In the genomic region with DNA sequence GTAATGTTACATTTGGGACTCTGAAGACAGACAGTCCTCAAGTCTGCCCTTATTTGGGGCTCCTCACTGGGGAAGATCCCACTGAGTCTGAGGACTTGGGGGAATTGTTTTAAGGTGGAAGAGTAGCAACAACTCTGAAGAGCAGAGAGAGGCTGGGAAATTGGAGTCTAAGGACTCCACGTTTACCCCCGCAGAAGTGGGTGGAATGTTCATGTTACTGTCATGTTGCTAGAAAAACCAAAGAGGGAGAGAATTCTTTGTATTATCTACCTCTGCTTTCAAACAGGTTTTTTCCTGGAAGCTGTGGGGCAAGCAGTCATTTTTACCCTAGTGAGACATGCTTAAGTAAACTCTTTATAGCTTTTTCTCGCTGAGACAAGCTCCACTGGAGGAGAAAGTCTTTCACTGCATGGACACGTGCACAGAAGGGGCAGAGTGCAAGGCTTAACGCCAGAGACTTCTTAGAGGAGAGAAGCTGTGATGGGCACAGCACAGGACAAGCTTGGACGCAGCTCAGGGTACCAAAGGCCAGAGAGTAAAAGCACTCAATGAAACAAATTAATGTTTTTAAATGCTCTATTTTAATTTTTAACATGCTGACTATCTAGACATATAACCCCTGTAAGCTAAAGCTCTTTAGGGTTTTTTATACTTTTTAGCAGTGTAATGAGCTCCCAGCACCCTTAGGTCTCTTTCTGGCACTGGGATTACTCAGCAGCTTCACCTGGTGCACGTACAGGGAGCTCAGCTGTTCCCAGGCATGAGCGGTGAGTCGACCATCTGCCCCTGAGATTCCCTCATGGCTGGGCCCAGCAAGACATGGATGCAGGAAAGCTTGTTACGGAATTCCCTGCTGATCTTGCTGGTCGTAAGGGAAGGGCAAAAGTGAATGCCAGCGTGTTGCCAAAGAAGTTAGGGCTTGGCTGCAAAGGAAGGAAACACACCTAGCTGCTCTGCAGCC, we compare ENCODE assay signal across 15 cellular contexts. TPM values are rescaled to one million over a fixed set of nuclear protein-coding genes. Genes with fewer than 3 reads are reported as not detected.
DNase-seq lines count a peak whose midpoint lies in the region; ATAC-seq and TF ChIP-seq lines count a peak whose summit lies in the region.
"Had no signal": no experiment of that assay in that cellular context is flagged by ENCODE, and none has a peak within 500 bp of the region (broad histone marks: within the 10 kb centered on the region; RNA-seq: fewer than 3 reads in every experiment).

No MANE protein-coding gene starts in this region.

- peaks cover 52% of the 10 kb centered on the region for H3K4me1 Mint-ChIP-seq in chondrocyte (ENCODE audit: low read depth)
- H3K4me1 Mint-ChIP-seq in stimulated activated naive B cell treated with anti-CD40 and anti-IgM and Interleukin-4, amounts not matched to agents 10 μg/mL and 1 μg/mL and 100 μg/mL, for 72 hours, result peaks cover 28 to 55% of the 10 kb centered on the region in 2 donors
- H3K4me1 Mint-ChIP-seq: stimulated activated effector memory CD8-positive, alpha-beta T cell treated with anti-CD3 and anti-CD28 coated beads, Interleukin-12 subunit alpha, Interleukin-12 subunit beta, amount 100 ng/mL, for 72 hours had no signal

- H3K9me3 Mint-ChIP-seq in chondrocyte (ENCODE audit: low read depth), result no peaks in the 10 kb centered on the region
- H3K9me3 Mint-ChIP-seq in stimulated activated naive B cell treated with anti-CD40 and anti-IgM and Interleukin-4, amounts not matched to agents 10 μg/mL and 1 μg/mL and 100 μg/mL, for 72 hours, result no peaks in the 10 kb centered on the region
- H3K9me3 Mint-ChIP-seq: activated CD4-positive, alpha-beta memory T cell treated with anti-CD3 and anti-CD28 coated beads for 36 hours; stimulated activated effector memory CD8-positive, alpha-beta T cell treated with anti-CD3 and anti-CD28 coated beads, Interleukin-12 subunit alpha, Interleukin-12 subunit beta, amount 100 ng/mL, for 72 hours; T-helper 1 cell treated with Interleukin-12 subunit alpha and Interleukin-12 subunit beta and Interleukin-4 antibody, amounts not matched to agents 30 μg/mL and 1 μg/mL, for 36 hours had no signal

- H3K27me3 Mint-ChIP-seq in chondrocyte (ENCODE audit: low read depth), result no peaks in the 10 kb centered on the region
- no peaks in the 10 kb centered on the region for H3K27me3 Mint-ChIP-seq in stimulated activated naive B cell treated with anti-CD40 and anti-IgM and Interleukin-4, amounts not matched to agents 10 μg/mL and 1 μg/mL and 100 μg/mL, for 72 hours
- H3K27me3 Mint-ChIP-seq: activated CD4-positive, alpha-beta memory T cell treated with anti-CD3 and anti-CD28 coated beads for 36 hours had no signal

- peak in 1 of 2 donors; percentile 28 for ATAC-seq in stimulated activated naive B cell treated with anti-CD40 and anti-IgM and Interleukin-4, amounts not matched to agents 10 μg/mL and 1 μg/mL and 100 μg/mL, for 72 hours (replicated peaks)
- ATAC-seq: stimulated activated effector memory CD8-positive, alpha-beta T cell treated with anti-CD3 and anti-CD28 coated beads, Interleukin-12 subunit alpha, Interleukin-12 subunit beta, amount 100 ng/mL, for 72 hours; WTC11 had no signal

- no peak for TF ChIP-seq CTCF in chondrocyte (IDR thresholded peaks at IDR 0.05)

- no peak overlapping the region for H3K4me3 Mint-ChIP-seq in chondrocyte (ENCODE audit: unreplicated experiment)
- H3K4me3 Mint-ChIP-seq in stimulated activated naive B cell treated with anti-CD40 and anti-IgM and Interleukin-4, amounts not matched to agents 10 μg/mL and 1 μg/mL and 100 μg/mL, for 72 hours, result no peak overlapping the region
- H3K4me3 Mint-ChIP-seq: activated CD4-positive, alpha-beta memory T cell treated with anti-CD3 and anti-CD28 coated beads for 36 hours; stimulated activated effector memory CD8-positive, alpha-beta T cell treated with anti-CD3 and anti-CD28 coated beads, Interleukin-12 subunit alpha, Interleukin-12 subunit beta, amount 100 ng/mL, for 72 hours; T-helper 1 cell treated with Interleukin-12 subunit alpha and Interleukin-12 subunit beta and Interleukin-4 antibody, amounts not matched to agents 30 μg/mL and 1 μg/mL, for 36 hours; WTC11 had no signal

- no peaks in the 10 kb centered on the region for H3K36me3 Mint-ChIP-seq in chondrocyte (ENCODE audit: low read depth)
- H3K36me3 Mint-ChIP-seq in stimulated activated naive B cell treated with anti-CD40 and anti-IgM and Interleukin-4, amounts not matched to agents 10 μg/mL and 1 μg/mL and 100 μg/mL, for 72 hours, result no peaks in the 10 kb centered on the region
- H3K36me3 Mint-ChIP-seq: activated CD4-positive, alpha-beta memory T cell treated with anti-CD3 and anti-CD28 coated beads for 36 hours; stimulated activated effector memory CD8-positive, alpha-beta T cell treated with anti-CD3 and anti-CD28 coated beads, Interleukin-12 subunit alpha, Interleukin-12 subunit beta, amount 100 ng/mL, for 72 hours; WTC11 had no signal

- H3K27ac Mint-ChIP-seq in chondrocyte (ENCODE audit: unreplicated experiment), result peak overlapping the region; percentile 49
- H3K27ac Mint-ChIP-seq in stimulated activated naive B cell treated with anti-CD40 and anti-IgM and Interleukin-4, amounts not matched to agents 10 μg/mL and 1 μg/mL and 100 μg/mL, for 72 hours, result peak overlapping the region; percentile 86
- H3K27ac Mint-ChIP-seq: activated CD4-positive, alpha-beta memory T cell treated with anti-CD3 and anti-CD28 coated beads for 36 hours; stimulated activated effector memory CD8-positive, alpha-beta T cell treated with anti-CD3 and anti-CD28 coated beads, Interleukin-12 subunit alpha, Interleukin-12 subunit beta, amount 100 ng/mL, for 72 hours; T-helper 1 cell treated with Interleukin-12 subunit alpha and Interleukin-12 subunit beta and Interleukin-4 antibody, amounts not matched to agents 30 μg/mL and 1 μg/mL, for 36 hours; WTC11 had no signal

- peak; percentile 42 for DNase-seq in activated CD8-positive, alpha-beta memory T cell treated with anti-CD3 and anti-CD28 coated beads for 24 hours
- no peak for DNase-seq in activated CD8-positive, alpha-beta memory T cell treated with anti-CD3 and anti-CD28 coated beads, Interleukin-2, amount 50 U/mL, for 48 hours
- DNase-seq in chondrocyte (ENCODE audit: low spot score), result no peak
- DNase-seq in left kidney (ENCODE audit: low read depth, low spot score), result peak; percentile 79
- DNase-seq in stimulated activated naive B cell treated with anti-CD40 and anti-IgM and Interleukin-4, amounts not matched to agents 10 μg/mL and 1 μg/mL and 100 μg/mL, for 72 hours, result no peak
- no peak for DNase-seq in stimulated activated naive CD4-positive, alpha-beta T cell (lab: John Stamatoyannopoulos, UW)
- DNase-seq in NCI-H526 treated with DMSO at 0.1 percent for 48 hours (lab: John Stamatoyannopoulos, UW), result no peak
- DNase-seq in NCI-H1105 (lab: John Stamatoyannopoulos, UW), result no peak
- DNase-seq: activated CD4-positive, alpha-beta memory T cell treated with anti-CD3 and anti-CD28 coated beads for 36 hours; NCI-H1930; NCI-H446; stimulated activated CD4-positive, alpha-beta T cell treated with anti-CD3 and anti-CD28 coated beads, Interleukin-15, amount 100 ng/mL, for 24 hours had no signal

RNA-seq across cellular contexts. Expression of a gene that starts 54.5 kb away (rescaled TPM):
- 40.0 to 64.0 TPM (median 63.6 TPM) in 3 replicates for total RNA-seq in chondrocyte

RNA-seq across cellular contexts. Expression of a gene that starts 58.6 kb away (rescaled TPM):
- total RNA-seq in chondrocyte, result 11.7 to 17.2 TPM (median 13.4 TPM) in 3 replicates
- total RNA-seq: activated CD4-positive, alpha-beta memory T cell treated with anti-CD3 and anti-CD28 coated beads for 36 hours had no signal

Comparison
In these comparisons a context has a peak if more than half of its experiments do, and no peak if none do; other contexts are left out.
1. DNase-seq: peak in activated CD8-positive, alpha-beta memory T cell treated with anti-CD3 and anti-CD28 coated beads for 24 hours (single experiment) and left kidney (single experiment); none in activated CD8-positive, alpha-beta memory T cell treated with anti-CD3 and anti-CD28 coated beads, Interleukin-2, amount 50 U/mL, for 48 hours (single experiment), chondrocyte (single experiment), stimulated activated naive B cell treated with anti-CD40 and anti-IgM and Interleukin-4, amounts not matched to agents 10 μg/mL and 1 μg/mL and 100 μg/mL, for 72 hours (single experiment), stimulated activated naive CD4-positive, alpha-beta T cell (0 of 6), NCI-H526 treated with DMSO at 0.1 percent for 48 hours (single experiment) and NCI-H1105 (single experiment).